In the genomic region with DNA sequence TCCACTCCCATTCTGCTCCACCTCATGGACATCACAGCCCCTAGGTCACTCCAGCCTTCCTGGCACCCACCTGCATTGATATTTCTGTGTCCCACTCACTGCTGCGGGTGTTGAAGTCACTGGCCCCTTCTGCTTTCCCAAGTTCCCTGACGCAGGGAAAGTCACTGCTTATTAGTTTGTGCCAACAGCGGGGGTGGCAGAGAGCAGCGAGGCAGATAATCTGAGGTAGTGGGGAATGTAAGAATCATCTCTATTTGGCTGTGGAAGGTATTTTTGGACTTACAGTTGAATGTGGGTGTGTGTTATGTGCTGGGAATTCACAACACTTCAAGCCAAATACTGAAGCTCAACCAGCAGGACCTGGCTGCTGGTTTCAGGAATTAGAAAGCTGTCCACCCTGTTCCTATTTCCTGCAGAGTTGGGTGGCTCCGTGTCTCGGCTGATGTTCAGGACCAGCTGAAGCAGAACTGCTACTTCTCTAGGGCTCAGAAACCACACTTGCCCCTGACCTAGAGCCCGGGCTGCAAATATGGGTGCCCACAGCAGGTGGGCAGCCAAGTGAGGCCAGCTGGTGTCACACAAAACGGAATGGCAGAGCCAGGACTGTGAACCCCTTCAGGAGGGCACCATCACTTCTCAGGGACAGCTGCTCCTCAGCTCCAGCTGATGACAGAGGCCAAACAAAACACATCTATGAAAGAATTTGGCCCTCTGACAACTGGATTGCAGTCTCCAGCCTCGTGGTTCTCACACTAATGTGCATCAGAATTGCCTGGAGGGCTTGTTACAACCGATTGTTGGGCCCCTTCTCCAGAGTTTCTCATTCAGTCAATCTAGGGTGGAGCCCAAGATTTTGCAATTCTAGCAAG, we compare ENCODE assay signal across 12 cellular contexts. TPM values are rescaled to one million over a fixed set of nuclear protein-coding genes. Genes with fewer than 3 reads are reported as not detected.
DNase-seq lines count a peak whose midpoint lies in the region; ATAC-seq and TF ChIP-seq lines count a peak whose summit lies in the region.
"Had no signal": no experiment of that assay in that cellular context is flagged by ENCODE, and none has a peak within 500 bp of the region (broad histone marks: within the 10 kb centered on the region; RNA-seq: fewer than 3 reads in every experiment).

No MANE protein-coding gene starts in this region.

- H4K5ac ChIP-seq in mesendoderm (ENCODE audit: low read length): no peak overlapping the region

- DNase-seq in GM03348 (ENCODE audit: low spot score): peak; percentile 62
- no peak for DNase-seq in RWPE2 (ENCODE audit: low spot score)
- peak; percentile 87 for DNase-seq in fibroblast of the aortic adventitia (ENCODE audit: low read depth)
- DNase-seq in osteocyte (ENCODE audit: extremely low spot score, unreplicated experiment): no peak
- no peak for DNase-seq in mesendoderm
- DNase-seq in NCI-H1105 (lab: John Stamatoyannopoulos, UW): no peak
- no peak for DNase-seq in germinal center (ENCODE audit: low spot score)
- DNase-seq: activated CD4-positive, alpha-beta memory T cell treated with anti-CD3 and anti-CD28 coated beads for 36 hours; activated naive CD4-positive, alpha-beta T cell treated with anti-CD3 and anti-CD28 coated beads, Interleukin-2, amount 50 U/mL, for 16 hours; effector memory CD4-positive, alpha-beta T cell had no signal

- no peak overlapping the region for H3K4me3 Mint-ChIP-seq in osteocyte (ENCODE audit: unreplicated experiment)
- H3K4me3 Mint-ChIP-seq: activated CD4-positive, alpha-beta memory T cell treated with anti-CD3 and anti-CD28 coated beads for 36 hours had no signal

- H3K27me3 ChIP-seq in RWPE2 (ENCODE audit: insufficient read depth, poor library complexity, severe bottlenecking): no peaks in the 10 kb centered on the region
- no peaks in the 10 kb centered on the region for H3K27me3 ChIP-seq in mesendoderm (ENCODE audit: insufficient read depth, low read length, poor library complexity)

- no peaks in the 10 kb centered on the region for H3K79me2 ChIP-seq in mesendoderm (ENCODE audit: control insufficient read depth, insufficient read depth, low read length)

- H3K4me1 ChIP-seq in RWPE2 (ENCODE audit: insufficient read depth, poor library complexity, severe bottlenecking) (peaks cover 4% of the 10 kb centered on the region), mesendoderm (ENCODE audit: control insufficient read depth, low read depth, low read length) (peaks cover 11% of the 10 kb centered on the region)

- no peak overlapping the region for H3K4me3 ChIP-seq in RWPE2 (ENCODE audit: severe bottlenecking)
- H3K4me3 ChIP-seq in fibroblast of the aortic adventitia (ENCODE audit: low read depth, low read length): no peak overlapping the region
- no peak overlapping the region for H3K4me3 ChIP-seq in mesendoderm (ENCODE audit: low read length)

- H3K27me3 Mint-ChIP-seq in osteocyte (ENCODE audit: unreplicated experiment): peaks cover 36% of the 10 kb centered on the region
- H3K27me3 Mint-ChIP-seq: activated CD4-positive, alpha-beta memory T cell treated with anti-CD3 and anti-CD28 coated beads for 36 hours had no signal

- H2BK15ac ChIP-seq in mesendoderm (replicated peaks; ENCODE audit: low read depth): no peak overlapping the region

- H2BK120ac ChIP-seq in mesendoderm (ENCODE audit: low read depth, low read length): no peak overlapping the region

- H3K9me3 ChIP-seq in RWPE2 (ENCODE audit: severe bottlenecking): no peaks in the 10 kb centered on the region

- no peak overlapping the region for H3K23ac ChIP-seq in mesendoderm (ENCODE audit: low read length)

- no peak overlapping the region for H2BK5ac ChIP-seq in mesendoderm (ENCODE audit: low read length)

- WGBS in mesendoderm (ENCODE audit: extremely low coverage, insufficient coverage, low lambda C conversion rate): no CpG with 5 or more reads among the region's 10 CpGs

- no peak overlapping the region for H4K8ac ChIP-seq in mesendoderm (ENCODE audit: low read depth, low read length)

- peak; percentile 55 for ATAC-seq in RWPE2 (ENCODE audit: low read depth)
- no peak for ATAC-seq in HG02571 (IDR thresholded peaks at IDR 0.05; ENCODE audit: unreplicated experiment)
- ATAC-seq: HepG2 had no signal

- peaks cover 28% of the 10 kb centered on the region for H3K4me1 Mint-ChIP-seq in osteocyte (ENCODE audit: unreplicated experiment)

- no peaks in the 10 kb centered on the region for H3K79me1 ChIP-seq in mesendoderm (ENCODE audit: low read length)

- no peak overlapping the region for H3K18ac ChIP-seq in mesendoderm (ENCODE audit: low read length)

- no peaks in the 10 kb centered on the region for H3K36me3 Mint-ChIP-seq in osteocyte (ENCODE audit: unreplicated experiment)
- H3K36me3 Mint-ChIP-seq: activated CD4-positive, alpha-beta memory T cell treated with anti-CD3 and anti-CD28 coated beads for 36 hours had no signal

- H3K36me3 ChIP-seq in RWPE2 (ENCODE audit: low read depth) (no peaks in the 10 kb centered on the region), mesendoderm (ENCODE audit: control insufficient read depth, insufficient read depth, low read length) (no peaks in the 10 kb centered on the region)

- no peak overlapping the region for H3K56ac ChIP-seq in mesendoderm (ENCODE audit: low read length)

- no peak overlapping the region for H2AK5ac ChIP-seq in mesendoderm (ENCODE audit: low read length)

- no peak overlapping the region for H3K4ac ChIP-seq in mesendoderm (ENCODE audit: low read depth, low read length)

- H3K27ac Mint-ChIP-seq in osteocyte (ENCODE audit: unreplicated experiment): peak overlapping the region; percentile 54
- H3K27ac Mint-ChIP-seq: activated CD4-positive, alpha-beta memory T cell treated with anti-CD3 and anti-CD28 coated beads for 36 hours had no signal

- H3K9me3 Mint-ChIP-seq in osteocyte (ENCODE audit: unreplicated experiment): no peaks in the 10 kb centered on the region
- H3K9me3 Mint-ChIP-seq: activated CD4-positive, alpha-beta memory T cell treated with anti-CD3 and anti-CD28 coated beads for 36 hours had no signal

- TF ChIP-seq CTCF in RWPE2 (IDR thresholded peaks at IDR 0.05; ENCODE audit: poor library complexity, severe bottlenecking) (no peak), fibroblast of the aortic adventitia (IDR thresholded peaks at IDR 0.05; ENCODE audit: insufficient read depth, low read length) (no peak), osteocyte (IDR thresholded peaks at IDR 0.05) (no peak)

- H3K27ac ChIP-seq in RWPE2 (ENCODE audit: poor library complexity, severe bottlenecking) (no peak overlapping the region), mesendoderm (ENCODE audit: low read depth, low read length) (no peak overlapping the region)

- no peak overlapping the region for H3K4me2 ChIP-seq in mesendoderm (ENCODE audit: low read length)

- no peak overlapping the region for H3K9ac ChIP-seq in mesendoderm (ENCODE audit: low read length)

RNA-seq across cellular contexts. Expression of gene SEMA5B, which starts 57.7 kb away (rescaled TPM):
- total RNA-seq in fibroblast of the aortic adventitia (ENCODE audit: low replicate concordance) (0.18 and 0.41 TPM in 2 replicates), osteocyte (1.3 TPM in 2 replicates)
- polyA plus RNA-seq in mesendoderm (2013, experiment 1 of 2): 2.2 TPM
- 1.9 TPM for polyA plus RNA-seq in mesendoderm (2013, experiment 2 of 2)
- total RNA-seq: activated CD4-positive, alpha-beta memory T cell treated with anti-CD3 and anti-CD28 coated beads for 36 hours; HepG2 had no signal
- polyA plus RNA-seq: HepG2 had no signal

Comparison
In these comparisons a context has a peak if more than half of its experiments do, and no peak if none do; other contexts are left out.
1. DNase-seq: peak in GM03348 (single experiment) and fibroblast of the aortic adventitia (single experiment); none in RWPE2 (single experiment), osteocyte (single experiment), mesendoderm (single experiment), NCI-H1105 (single experiment) and germinal center (single experiment).